In the genomic region with DNA sequence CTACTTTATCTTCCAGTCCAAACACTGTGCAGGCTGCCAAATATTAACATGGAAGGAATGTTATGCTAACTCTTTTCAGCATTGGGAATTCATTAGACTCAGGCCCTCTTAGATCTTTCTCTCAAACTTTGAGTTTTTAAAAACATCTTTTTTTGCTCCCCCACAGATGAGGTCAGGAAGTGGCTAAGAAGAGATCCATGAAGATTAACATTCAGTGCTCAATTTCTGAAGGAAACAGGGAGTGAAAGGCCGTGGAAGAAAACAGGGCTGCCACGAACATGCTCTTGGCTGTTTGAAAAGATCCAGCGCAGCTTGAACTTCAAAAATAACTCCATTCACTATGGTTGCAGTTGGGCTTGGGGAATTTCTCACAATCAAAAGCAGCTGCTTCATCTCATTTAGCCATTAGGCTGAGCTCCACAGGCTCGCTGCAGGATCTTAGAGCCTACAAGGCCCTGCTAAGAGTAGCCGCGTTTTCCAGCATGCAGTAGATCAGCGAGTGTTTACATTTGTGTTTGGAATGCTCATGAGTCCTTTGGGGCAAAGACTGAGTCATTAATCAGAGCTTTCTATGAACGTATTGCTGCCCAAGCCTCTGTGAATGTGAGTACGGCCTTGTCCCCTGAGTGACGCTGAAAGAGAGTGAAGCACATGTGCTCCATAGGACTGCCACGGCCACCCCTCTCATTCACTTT, we compare ENCODE assay signal across 1 cellular context.
TF ChIP-seq lines count a peak whose summit lies in the region.

No MANE protein-coding gene starts in this region.

TF ChIP-seq in SK-N-SH treated with all-trans-retinoic acid at 6 μM for 48 hours, 23 proteins besides CTCF, POLR2A, EP300 and RAD21 (continued from another document):
- TF ChIP-seq, protein P1, sequence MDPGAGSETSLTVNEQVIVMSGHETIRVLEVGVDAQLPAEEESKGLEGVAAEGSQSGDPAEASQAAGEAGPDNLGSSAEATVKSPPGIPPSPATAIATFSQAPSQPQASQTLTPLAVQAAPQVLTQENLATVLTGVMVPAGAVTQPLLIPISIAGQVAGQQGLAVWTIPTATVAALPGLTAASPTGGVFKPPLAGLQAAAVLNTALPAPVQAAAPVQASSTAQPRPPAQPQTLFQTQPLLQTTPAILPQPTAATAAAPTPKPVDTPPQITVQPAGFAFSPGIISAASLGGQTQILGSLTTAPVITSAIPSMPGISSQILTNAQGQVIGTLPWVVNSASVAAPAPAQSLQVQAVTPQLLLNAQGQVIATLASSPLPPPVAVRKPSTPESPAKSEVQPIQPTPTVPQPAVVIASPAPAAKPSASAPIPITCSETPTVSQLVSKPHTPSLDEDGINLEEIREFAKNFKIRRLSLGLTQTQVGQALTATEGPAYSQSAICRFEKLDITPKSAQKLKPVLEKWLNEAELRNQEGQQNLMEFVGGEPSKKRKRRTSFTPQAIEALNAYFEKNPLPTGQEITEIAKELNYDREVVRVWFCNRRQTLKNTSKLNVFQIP (CRISPR knock-in tag; IDR thresholded peaks at IDR 0.05; ENCODE audit: borderline replicate concordance, low read depth): 0 out of 2 replicates have a peak, but pooled peaks have one; percentile 67
- TF ChIP-seq OSR1 (CRISPR knock-in tag; IDR thresholded peaks at IDR 0.05) (no peak), ZC3H10 (CRISPR knock-in tag; IDR thresholded peaks at IDR 0.05) (no peak), ESRRG (CRISPR knock-in tag; IDR thresholded peaks at IDR 0.05) (no peak), SNAI2 (CRISPR knock-in tag; IDR thresholded peaks at IDR 0.05) (peak; percentile 22; the same call in 1 of the 2 replicates)
